In genomic region chr17:6755281-6755680, GRCh38 we compare ENCODE assay signal across 10 cellular contexts. TPM values are rescaled to one million over a fixed set of nuclear protein-coding genes. Genes with fewer than 3 reads are reported as not detected.
DNase-seq lines count a peak whose midpoint lies in the region; ATAC-seq and TF ChIP-seq lines count a peak whose summit lies in the region.
"Had no signal": no experiment of that assay in that cellular context is flagged by ENCODE, and none has a peak within 500 bp of the region (broad histone marks: within the 10 kb centered on the region; RNA-seq: fewer than 3 reads in every experiment).

No MANE protein-coding gene starts in this region.

- H3K27me3 ChIP-seq in CD8-positive, alpha-beta T cell (ENCODE audit: insufficient read depth, low read length), result no peaks in the 10 kb centered on the region
- H3K27me3 ChIP-seq in rectal smooth muscle tissue (ENCODE audit: control insufficient read depth, insufficient read depth, low read length), result no peaks in the 10 kb centered on the region
- H3K27me3 ChIP-seq: pancreas had no signal

- peaks cover 58% of the 10 kb centered on the region for H3K4me1 ChIP-seq in CD8-positive, alpha-beta T cell (ENCODE audit: insufficient read depth, low read length)
- H3K4me1 ChIP-seq in rectal smooth muscle tissue (ENCODE audit: control insufficient read depth, insufficient read depth, low read length), result peaks cover 25% of the 10 kb centered on the region
- H3K4me1 ChIP-seq: pancreas had no signal

- H3K4me3 Mint-ChIP-seq in CD8-positive, alpha-beta T cell, result peak overlapping the region; percentile 98

- no peaks in the 10 kb centered on the region for H3K9me3 Mint-ChIP-seq in CD8-positive, alpha-beta T cell

- peaks cover 51% of the 10 kb centered on the region for H3K4me1 Mint-ChIP-seq in CD8-positive, alpha-beta T cell (ENCODE audit: low read depth)

- peak overlapping the region; percentile 69 for H3K4me3 ChIP-seq in CD8-positive, alpha-beta T cell (ENCODE audit: low read depth, low read length)
- H3K4me3 ChIP-seq in fibroblast of the aortic adventitia (ENCODE audit: low read depth, low read length) (peak overlapping the region; percentile 83), rectal smooth muscle tissue (ENCODE audit: low read length) (peak overlapping the region; percentile 94)

- TF ChIP-seq CTCF in CD8-positive, alpha-beta T cell (IDR thresholded peaks at IDR 0.05), result no peak
- TF ChIP-seq CTCF in RWPE1 (conservative IDR thresholded peaks at IDR 0.05; ENCODE audit: low read depth) (no peak), fibroblast of the aortic adventitia (IDR thresholded peaks at IDR 0.05; ENCODE audit: insufficient read depth, low read length) (no peak)

- H3K36me3 Mint-ChIP-seq in CD8-positive, alpha-beta T cell, result peaks cover 34% of the 10 kb centered on the region

- peak overlapping the region; percentile 44 for H3K27ac ChIP-seq in CD8-positive, alpha-beta T cell (ENCODE audit: low read depth, low read length)
- H3K27ac ChIP-seq in RWPE1 (peak overlapping the region; percentile 64), rectal smooth muscle tissue (ENCODE audit: low read depth, low read length) (peak overlapping the region; percentile 90)

- H3K9ac ChIP-seq in rectal smooth muscle tissue (ENCODE audit: low read length), result peak overlapping the region; percentile 75

- no peak for DNase-seq in CD8-positive, alpha-beta T cell
- no peak for DNase-seq in RWPE1 (ENCODE audit: low spot score)
- DNase-seq in fibroblast of the aortic adventitia (ENCODE audit: low read depth), result peak; percentile 87
- no peak for DNase-seq in NCI-H345 (lab: John Stamatoyannopoulos, UW)
- no peak for DNase-seq in NCI-H2196 treated with DMSO at 0.1 percent for 48 hours (lab: John Stamatoyannopoulos, UW; ENCODE audit: unreplicated experiment)
- no peak for DNase-seq in D341Med (ENCODE audit: low spot score)

- no peaks in the 10 kb centered on the region for H3K9me3 ChIP-seq in CD8-positive, alpha-beta T cell (ENCODE audit: low read length)
- H3K9me3 ChIP-seq: pancreas had no signal

- intact Hi-C loops in CD8-positive, alpha-beta T cell (cut with DNase I, micrococcal nuclease), result loop anchor here in 1 of 2 experiments (5.0 kb wide), 1 partner anchor 87 kb away; no protein-coding TSS in a partner anchor

- H3K27ac Mint-ChIP-seq in CD8-positive, alpha-beta T cell, result peak overlapping the region; percentile 94

- no peaks in the 10 kb centered on the region for H3K27me3 Mint-ChIP-seq in CD8-positive, alpha-beta T cell (ENCODE audit: low read depth)

- CTCF ChIA-PET in CD8-positive, alpha-beta T cell (lab: Charles Lee), result interaction anchor here (1.7 kb wide), 1 partner anchor 87 kb away, joined by 5 read pairs; no protein-coding TSS in a partner anchor
- CTCF ChIA-PET in RWPE1 (lab: Yijun Ruan, JAX), result interaction anchor here (1.5 kb wide), 1 partner anchor 89 kb away, joined by 6 read pairs; no protein-coding TSS in a partner anchor

- ATAC-seq in CD8-positive, alpha-beta T cell, result no peak
- no peak for ATAC-seq in HG02623 (IDR thresholded peaks at IDR 0.05; ENCODE audit: unreplicated experiment)

- H3K36me3 ChIP-seq in CD8-positive, alpha-beta T cell (ENCODE audit: insufficient read depth, low read length), result peaks cover 15% of the 10 kb centered on the region
- peaks cover 7% of the 10 kb centered on the region for H3K36me3 ChIP-seq in rectal smooth muscle tissue (ENCODE audit: control insufficient read depth, insufficient read depth, low read length)
- H3K36me3 ChIP-seq: pancreas had no signal

- POLR2A ChIA-PET in CD8-positive, alpha-beta T cell (lab: Charles Lee), result no interaction called here
- POLR2A ChIA-PET in RWPE1 (lab: Yijun Ruan, JAX; ENCODE audit: low non-redundant PET), result no interaction called here

RNA-seq across cellular contexts. Expression of gene XAF1, which starts 0.6 kb away (rescaled TPM):
- total RNA-seq in CD8-positive, alpha-beta T cell, result 10 to 100 TPM; 13.9 to 16.3 TPM
- 27.5 and 47.1 TPM in 2 replicates for total RNA-seq in fibroblast of the aortic adventitia (ENCODE audit: low replicate concordance)

RNA-seq across cellular contexts. Expression of gene FBXO39, which starts 20.7 kb away (rescaled TPM):
- under 1 TPM in 1 of 2 experiments, not detected in 1; 0.39 TPM for total RNA-seq in CD8-positive, alpha-beta T cell
- total RNA-seq in fibroblast of the aortic adventitia (ENCODE audit: low replicate concordance), result 0.09 and 0.57 TPM in 2 replicates

RNA-seq across cellular contexts. Expression of gene SLC13A5, which starts 42.1 kb away (rescaled TPM):
- total RNA-seq in CD8-positive, alpha-beta T cell, result not detected
- not detected in 2 replicates for total RNA-seq in fibroblast of the aortic adventitia (ENCODE audit: low replicate concordance)
- total RNA-seq: M059J had no signal
